Comparison of ENCODE assay signal across 8 cellular contexts in the genomic region with DNA sequence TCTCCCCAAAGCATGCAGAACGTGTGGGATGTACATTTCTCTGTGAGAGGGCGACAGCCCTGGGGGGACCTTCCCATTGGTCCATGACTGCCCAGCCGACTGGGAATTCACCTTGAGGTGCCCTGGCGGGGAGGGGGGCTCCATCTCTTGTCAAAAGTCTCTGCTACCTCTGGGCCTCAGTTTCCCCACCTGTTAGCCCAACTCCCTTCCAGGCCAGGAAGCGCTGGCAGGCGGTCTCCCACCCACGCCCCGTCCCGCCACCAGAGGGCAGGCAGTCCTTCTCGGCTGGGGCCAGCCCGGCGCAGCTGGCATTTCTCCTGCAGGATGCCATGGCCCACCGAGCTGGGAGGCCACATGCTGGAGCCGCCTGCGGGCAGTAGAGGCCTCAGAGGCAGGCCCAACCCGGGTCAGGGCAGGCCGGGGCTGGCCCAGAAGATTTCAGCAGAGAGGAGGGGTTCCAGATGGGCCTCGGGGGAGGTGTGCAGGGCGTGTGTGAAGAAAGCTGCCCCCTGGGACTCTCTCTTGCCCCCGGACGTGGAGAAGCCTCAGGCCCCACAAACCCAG. TPM values are rescaled to one million over a fixed set of nuclear protein-coding genes. Genes with fewer than 3 reads are reported as not detected.
DNase-seq lines count a peak whose midpoint lies in the region; ATAC-seq and TF ChIP-seq lines count a peak whose summit lies in the region.

No MANE protein-coding gene starts in this region.

- intact Hi-C loops in naive thymus-derived CD4-positive, alpha-beta T cell (cut with micrococcal nuclease), result no loop called here

- H3K36me3 ChIP-seq in naive thymus-derived CD4-positive, alpha-beta T cell (ENCODE audit: control insufficient read depth in 2 of 3, insufficient read depth in 3 of 3, low read length in 3 of 3), result no peaks in the 10 kb centered on the region

- H3K9me3 ChIP-seq in naive thymus-derived CD4-positive, alpha-beta T cell (ENCODE audit: control insufficient read depth in 2 of 3, low read length in 3 of 3), result no peaks in the 10 kb centered on the region

- H3K27me3 Mint-ChIP-seq in naive thymus-derived CD4-positive, alpha-beta T cell, result peaks cover 0 to 3% (median 0%) of the 10 kb centered on the region in 5 donors

- CTCF ChIA-PET in naive thymus-derived CD4-positive, alpha-beta T cell (lab: Charles Lee), result interaction anchor here (0.6 to 6.9 kb wide), 11 partner anchors 9 to 333 kb away, joined by 3 to 61 read pairs (median 5); a partner anchor contains a TSS

- no peaks in the 10 kb centered on the region for H3K36me3 Mint-ChIP-seq in naive thymus-derived CD4-positive, alpha-beta T cell

- peaks cover 0 to 3% (median 0%) of the 10 kb centered on the region in 11 donors for H3K9me3 Mint-ChIP-seq in naive thymus-derived CD4-positive, alpha-beta T cell

- H3K27me3 ChIP-seq in naive thymus-derived CD4-positive, alpha-beta T cell (ENCODE audit: control insufficient read depth in 2 of 2, insufficient read depth in 2 of 2, low read length in 2 of 2), result no peaks in the 10 kb centered on the region

- H3K27ac Mint-ChIP-seq in naive thymus-derived CD4-positive, alpha-beta T cell, result peak overlapping the region; percentile 100

- H3K4me1 ChIP-seq in naive thymus-derived CD4-positive, alpha-beta T cell (ENCODE audit: control insufficient read depth in 2 of 2, insufficient read depth in 2 of 2, low read length in 2 of 2), result peaks cover 76 to 82% of the 10 kb centered on the region in 2 donors

- no peak overlapping the region for H3K4me3 ChIP-seq in epithelial cell of esophagus (ENCODE audit: low read length)
- no peak overlapping the region for H3K4me3 ChIP-seq in naive thymus-derived CD4-positive, alpha-beta T cell (ENCODE audit: low read length)

- POLR2A ChIA-PET in naive thymus-derived CD4-positive, alpha-beta T cell (lab: Charles Lee), result interaction anchor here (1.2 to 12.4 kb wide), 6 partner anchors 8 to 157 kb away, joined by 3 to 237 read pairs (median 16); a partner anchor contains a TSS

- no peak for ATAC-seq in naive thymus-derived CD4-positive, alpha-beta T cell

- peak; percentile 71 for TF ChIP-seq CTCF in epithelial cell of esophagus (IDR thresholded peaks at IDR 0.05; ENCODE audit: insufficient read depth, low read depth, low read length, missing control alignments)

- H3K27ac ChIP-seq in naive thymus-derived CD4-positive, alpha-beta T cell (ENCODE audit: low read depth, low read length), result peak overlapping the region; percentile 98

- DNase-seq in NCI-H1436 (lab: John Stamatoyannopoulos, UW) (peak; percentile 53), NCI-H1436 treated with DMSO at 0.1 percent for 48 hours (lab: John Stamatoyannopoulos, UW) (no peak), NCI-H345 treated with DMSO at 0.1 percent for 48 hours (lab: John Stamatoyannopoulos, UW; ENCODE audit: unreplicated experiment) (peak; percentile 33), epithelial cell of esophagus (ENCODE audit: low read depth) (peak; percentile 62), SW 1271 (lab: John Stamatoyannopoulos, UW) (no peak), NCI-H1048 (lab: John Stamatoyannopoulos, UW) (no peak)
- peak; percentile 74 for DNase-seq in activated CD8-positive, alpha-beta memory T cell treated with anti-CD3 and anti-CD28 coated beads, Interleukin-2, amount 50 U/mL, for 4 hours
- DNase-seq in naive thymus-derived CD4-positive, alpha-beta T cell, result peak; percentile 46 to 73 (median 62)

- peaks cover 19 to 90% (median 74%) of the 10 kb centered on the region in 7 donors for H3K4me1 Mint-ChIP-seq in naive thymus-derived CD4-positive, alpha-beta T cell

- H3K4me3 Mint-ChIP-seq in naive thymus-derived CD4-positive, alpha-beta T cell, result peak overlapping the region; percentile 88 to 99 (median 96)

RNA-seq across cellular contexts. Expression of a gene that starts 16.6 kb away (rescaled TPM):
- 100 to 1,000 TPM in 3 of 5 experiments, 10 to 100 TPM in 2; 61.9 to 390 (median 165) TPM for total RNA-seq in naive thymus-derived CD4-positive, alpha-beta T cell
- 100 to 1,000 TPM; 169 to 183 TPM for polyA plus RNA-seq in naive thymus-derived CD4-positive, alpha-beta T cell

RNA-seq across cellular contexts. Expression of a gene that starts 27.3 kb away (rescaled TPM):
- total RNA-seq in naive thymus-derived CD4-positive, alpha-beta T cell, result 100 to 1,000 TPM; 144 to 249 (median 176) TPM
- polyA plus RNA-seq in naive thymus-derived CD4-positive, alpha-beta T cell, result 10 to 100 TPM; 46.1 to 81.3 TPM

RNA-seq across cellular contexts. Expression of a gene that starts 32.8 kb away (rescaled TPM):
- 10 to 100 TPM in 2 of 5 experiments, 1 to 10 TPM in 3; 2.3 to 32.4 (median 5.1) TPM for total RNA-seq in naive thymus-derived CD4-positive, alpha-beta T cell
- polyA plus RNA-seq in naive thymus-derived CD4-positive, alpha-beta T cell, result 1 to 10 TPM; 1.5 to 3.2 TPM

RNA-seq across cellular contexts. Expression of a gene that starts 58.3 kb away (rescaled TPM):
- total RNA-seq in naive thymus-derived CD4-positive, alpha-beta T cell, result not detected
- not detected for polyA plus RNA-seq in naive thymus-derived CD4-positive, alpha-beta T cell

Comparison
In these comparisons a context has a peak if more than half of its experiments do, and no peak if none do; other contexts are left out.
1. DNase-seq: peak in NCI-H1436 (single experiment), NCI-H345 treated with DMSO at 0.1 percent for 48 hours (single experiment), activated CD8-positive, alpha-beta memory T cell treated with anti-CD3 and anti-CD28 coated beads, Interleukin-2, amount 50 U/mL, for 4 hours (single experiment), epithelial cell of esophagus (single experiment) and naive thymus-derived CD4-positive, alpha-beta T cell (9 of 9); none in NCI-H1436 treated with DMSO at 0.1 percent for 48 hours (single experiment), SW 1271 (0 of 2) and NCI-H1048 (single experiment).